In genomic region chr3:52455283-52456168, GRCh38 we compare ENCODE assay signal across 1 cellular context.
TF ChIP-seq lines count a peak whose summit lies in the region.

Gene NISCH, plus strand, starts transcription at chr3:52455604. Its CDS starts 38 bp downstream, at chr3:52455642.

TF ChIP-seq in HepG2, 621 proteins besides CTCF, POLR2A, EP300 and RAD21 (continued from another document and continues in another):
- TF ChIP-seq ETS1 (CRISPR knock-in tag; IDR thresholded peaks at IDR 0.05) (no peak), ARNTL (CRISPR knock-in tag; IDR thresholded peaks at IDR 0.05) (peak; percentile 84), NR2F1 (CRISPR knock-in tag; IDR thresholded peaks at IDR 0.05) (no peak), ZNF761 (CRISPR knock-in tag; conservative IDR thresholded peaks at IDR 0.05) (no peak), CREM (IDR thresholded peaks at IDR 0.05) (no peak), CREM (CRISPR knock-in tag; IDR thresholded peaks at IDR 0.05) (no peak), POLR2AphosphoS2 (IDR thresholded peaks at IDR 0.05; ENCODE audit: low read depth, low read length) (no peak), ETV5 (CRISPR knock-in tag; IDR thresholded peaks at IDR 0.05; ENCODE audit: borderline replicate concordance) (peak; percentile 50; the same call in 1 of the 2 replicates), MAFF (IDR thresholded peaks at IDR 0.05; ENCODE audit: low read depth, low read length) (no peak), ZNF34 (CRISPR knock-in tag; IDR thresholded peaks at IDR 0.05; ENCODE audit: borderline replicate concordance) (no peak), TBL1XR1 (IDR thresholded peaks at IDR 0.05; ENCODE audit: borderline replicate concordance, low read length, partially characterized antibody) (no peak), ZNF7 (CRISPR knock-in tag; IDR thresholded peaks at IDR 0.05) (no peak), LCORL (IDR thresholded peaks at IDR 0.05) (no peak), LCORL (CRISPR knock-in tag; IDR thresholded peaks at IDR 0.05) (peak; percentile 50; the same call in 1 of the 2 replicates), SMARCE1 (IDR thresholded peaks at IDR 0.05; ENCODE audit: borderline replicate concordance) (no peak), GMEB2 (CRISPR knock-in tag; IDR thresholded peaks at IDR 0.05; ENCODE audit: low read depth) (no peak), NFKBIZ (CRISPR knock-in tag; IDR thresholded peaks at IDR 0.05) (no peak), ZNF24 (IDR thresholded peaks at IDR 0.05) (no peak), SPEN (CRISPR knock-in tag; IDR thresholded peaks at IDR 0.05; ENCODE audit: low read depth) (no peak), ZNF160 (CRISPR knock-in tag; IDR thresholded peaks at IDR 0.05) (no peak), TP53 (CRISPR knock-in tag; conservative IDR thresholded peaks at IDR 0.05) (no peak), PCBP2 (optimal IDR thresholded peaks at IDR 0.05; ENCODE audit: low read depth, low read length, poor library complexity, severe bottlenecking) (no peak), ZNF101 (CRISPR knock-in tag; IDR thresholded peaks at IDR 0.05; ENCODE audit: borderline replicate concordance, low read depth) (no peak), FOXA3 (CRISPR knock-in tag; IDR thresholded peaks at IDR 0.05) (peak; percentile 59; the same call in 1 of the 2 replicates), ZMYM4 (CRISPR knock-in tag; IDR thresholded peaks at IDR 0.05) (peak; percentile 41; the same call in 1 of the 2 replicates)
- TF ChIP-seq, protein P1, sequence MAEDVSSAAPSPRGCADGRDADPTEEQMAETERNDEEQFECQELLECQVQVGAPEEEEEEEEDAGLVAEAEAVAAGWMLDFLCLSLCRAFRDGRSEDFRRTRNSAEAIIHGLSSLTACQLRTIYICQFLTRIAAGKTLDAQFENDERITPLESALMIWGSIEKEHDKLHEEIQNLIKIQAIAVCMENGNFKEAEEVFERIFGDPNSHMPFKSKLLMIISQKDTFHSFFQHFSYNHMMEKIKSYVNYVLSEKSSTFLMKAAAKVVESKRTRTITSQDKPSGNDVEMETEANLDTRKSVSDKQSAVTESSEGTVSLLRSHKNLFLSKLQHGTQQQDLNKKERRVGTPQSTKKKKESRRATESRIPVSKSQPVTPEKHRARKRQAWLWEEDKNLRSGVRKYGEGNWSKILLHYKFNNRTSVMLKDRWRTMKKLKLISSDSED (CRISPR knock-in tag; IDR thresholded peaks at IDR 0.05), result no peak
- TF ChIP-seq, protein P2, sequence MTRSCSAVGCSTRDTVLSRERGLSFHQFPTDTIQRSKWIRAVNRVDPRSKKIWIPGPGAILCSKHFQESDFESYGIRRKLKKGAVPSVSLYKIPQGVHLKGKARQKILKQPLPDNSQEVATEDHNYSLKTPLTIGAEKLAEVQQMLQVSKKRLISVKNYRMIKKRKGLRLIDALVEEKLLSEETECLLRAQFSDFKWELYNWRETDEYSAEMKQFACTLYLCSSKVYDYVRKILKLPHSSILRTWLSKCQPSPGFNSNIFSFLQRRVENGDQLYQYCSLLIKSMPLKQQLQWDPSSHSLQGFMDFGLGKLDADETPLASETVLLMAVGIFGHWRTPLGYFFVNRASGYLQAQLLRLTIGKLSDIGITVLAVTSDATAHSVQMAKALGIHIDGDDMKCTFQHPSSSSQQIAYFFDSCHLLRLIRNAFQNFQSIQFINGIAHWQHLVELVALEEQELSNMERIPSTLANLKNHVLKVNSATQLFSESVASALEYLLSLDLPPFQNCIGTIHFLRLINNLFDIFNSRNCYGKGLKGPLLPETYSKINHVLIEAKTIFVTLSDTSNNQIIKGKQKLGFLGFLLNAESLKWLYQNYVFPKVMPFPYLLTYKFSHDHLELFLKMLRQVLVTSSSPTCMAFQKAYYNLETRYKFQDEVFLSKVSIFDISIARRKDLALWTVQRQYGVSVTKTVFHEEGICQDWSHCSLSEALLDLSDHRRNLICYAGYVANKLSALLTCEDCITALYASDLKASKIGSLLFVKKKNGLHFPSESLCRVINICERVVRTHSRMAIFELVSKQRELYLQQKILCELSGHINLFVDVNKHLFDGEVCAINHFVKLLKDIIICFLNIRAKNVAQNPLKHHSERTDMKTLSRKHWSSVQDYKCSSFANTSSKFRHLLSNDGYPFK (CRISPR knock-in tag; IDR thresholded peaks at IDR 0.05; ENCODE audit: borderline replicate concordance), result 0 out of 2 replicates have a peak, but pooled peaks have one; percentile 59
- TF ChIP-seq, protein P3, sequence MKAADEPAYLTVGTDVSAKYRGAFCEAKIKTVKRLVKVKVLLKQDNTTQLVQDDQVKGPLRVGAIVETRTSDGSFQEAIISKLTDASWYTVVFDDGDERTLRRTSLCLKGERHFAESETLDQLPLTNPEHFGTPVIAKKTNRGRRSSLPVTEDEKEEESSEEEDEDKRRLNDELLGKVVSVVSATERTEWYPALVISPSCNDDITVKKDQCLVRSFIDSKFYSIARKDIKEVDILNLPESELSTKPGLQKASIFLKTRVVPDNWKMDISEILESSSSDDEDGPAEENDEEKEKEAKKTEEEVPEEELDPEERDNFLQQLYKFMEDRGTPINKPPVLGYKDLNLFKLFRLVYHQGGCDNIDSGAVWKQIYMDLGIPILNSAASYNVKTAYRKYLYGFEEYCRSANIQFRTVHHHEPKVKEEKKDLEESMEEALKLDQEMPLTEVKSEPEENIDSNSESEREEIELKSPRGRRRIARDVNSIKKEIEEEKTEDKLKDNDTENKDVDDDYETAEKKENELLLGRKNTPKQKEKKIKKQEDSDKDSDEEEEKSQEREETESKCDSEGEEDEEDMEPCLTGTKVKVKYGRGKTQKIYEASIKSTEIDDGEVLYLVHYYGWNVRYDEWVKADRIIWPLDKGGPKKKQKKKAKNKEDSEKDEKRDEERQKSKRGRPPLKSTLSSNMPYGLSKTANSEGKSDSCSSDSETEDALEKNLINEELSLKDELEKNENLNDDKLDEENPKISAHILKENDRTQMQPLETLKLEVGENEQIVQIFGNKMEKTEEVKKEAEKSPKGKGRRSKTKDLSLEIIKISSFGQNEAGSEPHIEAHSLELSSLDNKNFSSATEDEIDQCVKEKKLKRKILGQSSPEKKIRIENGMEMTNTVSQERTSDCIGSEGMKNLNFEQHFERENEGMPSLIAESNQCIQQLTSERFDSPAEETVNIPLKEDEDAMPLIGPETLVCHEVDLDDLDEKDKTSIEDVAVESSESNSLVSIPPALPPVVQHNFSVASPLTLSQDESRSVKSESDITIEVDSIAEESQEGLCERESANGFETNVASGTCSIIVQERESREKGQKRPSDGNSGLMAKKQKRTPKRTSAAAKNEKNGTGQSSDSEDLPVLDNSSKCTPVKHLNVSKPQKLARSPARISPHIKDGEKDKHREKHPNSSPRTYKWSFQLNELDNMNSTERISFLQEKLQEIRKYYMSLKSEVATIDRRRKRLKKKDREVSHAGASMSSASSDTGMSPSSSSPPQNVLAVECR (CRISPR knock-in tag; IDR thresholded peaks at IDR 0.05; ENCODE audit: borderline replicate concordance), result peak; percentile 86
- TF ChIP-seq, protein P4, sequence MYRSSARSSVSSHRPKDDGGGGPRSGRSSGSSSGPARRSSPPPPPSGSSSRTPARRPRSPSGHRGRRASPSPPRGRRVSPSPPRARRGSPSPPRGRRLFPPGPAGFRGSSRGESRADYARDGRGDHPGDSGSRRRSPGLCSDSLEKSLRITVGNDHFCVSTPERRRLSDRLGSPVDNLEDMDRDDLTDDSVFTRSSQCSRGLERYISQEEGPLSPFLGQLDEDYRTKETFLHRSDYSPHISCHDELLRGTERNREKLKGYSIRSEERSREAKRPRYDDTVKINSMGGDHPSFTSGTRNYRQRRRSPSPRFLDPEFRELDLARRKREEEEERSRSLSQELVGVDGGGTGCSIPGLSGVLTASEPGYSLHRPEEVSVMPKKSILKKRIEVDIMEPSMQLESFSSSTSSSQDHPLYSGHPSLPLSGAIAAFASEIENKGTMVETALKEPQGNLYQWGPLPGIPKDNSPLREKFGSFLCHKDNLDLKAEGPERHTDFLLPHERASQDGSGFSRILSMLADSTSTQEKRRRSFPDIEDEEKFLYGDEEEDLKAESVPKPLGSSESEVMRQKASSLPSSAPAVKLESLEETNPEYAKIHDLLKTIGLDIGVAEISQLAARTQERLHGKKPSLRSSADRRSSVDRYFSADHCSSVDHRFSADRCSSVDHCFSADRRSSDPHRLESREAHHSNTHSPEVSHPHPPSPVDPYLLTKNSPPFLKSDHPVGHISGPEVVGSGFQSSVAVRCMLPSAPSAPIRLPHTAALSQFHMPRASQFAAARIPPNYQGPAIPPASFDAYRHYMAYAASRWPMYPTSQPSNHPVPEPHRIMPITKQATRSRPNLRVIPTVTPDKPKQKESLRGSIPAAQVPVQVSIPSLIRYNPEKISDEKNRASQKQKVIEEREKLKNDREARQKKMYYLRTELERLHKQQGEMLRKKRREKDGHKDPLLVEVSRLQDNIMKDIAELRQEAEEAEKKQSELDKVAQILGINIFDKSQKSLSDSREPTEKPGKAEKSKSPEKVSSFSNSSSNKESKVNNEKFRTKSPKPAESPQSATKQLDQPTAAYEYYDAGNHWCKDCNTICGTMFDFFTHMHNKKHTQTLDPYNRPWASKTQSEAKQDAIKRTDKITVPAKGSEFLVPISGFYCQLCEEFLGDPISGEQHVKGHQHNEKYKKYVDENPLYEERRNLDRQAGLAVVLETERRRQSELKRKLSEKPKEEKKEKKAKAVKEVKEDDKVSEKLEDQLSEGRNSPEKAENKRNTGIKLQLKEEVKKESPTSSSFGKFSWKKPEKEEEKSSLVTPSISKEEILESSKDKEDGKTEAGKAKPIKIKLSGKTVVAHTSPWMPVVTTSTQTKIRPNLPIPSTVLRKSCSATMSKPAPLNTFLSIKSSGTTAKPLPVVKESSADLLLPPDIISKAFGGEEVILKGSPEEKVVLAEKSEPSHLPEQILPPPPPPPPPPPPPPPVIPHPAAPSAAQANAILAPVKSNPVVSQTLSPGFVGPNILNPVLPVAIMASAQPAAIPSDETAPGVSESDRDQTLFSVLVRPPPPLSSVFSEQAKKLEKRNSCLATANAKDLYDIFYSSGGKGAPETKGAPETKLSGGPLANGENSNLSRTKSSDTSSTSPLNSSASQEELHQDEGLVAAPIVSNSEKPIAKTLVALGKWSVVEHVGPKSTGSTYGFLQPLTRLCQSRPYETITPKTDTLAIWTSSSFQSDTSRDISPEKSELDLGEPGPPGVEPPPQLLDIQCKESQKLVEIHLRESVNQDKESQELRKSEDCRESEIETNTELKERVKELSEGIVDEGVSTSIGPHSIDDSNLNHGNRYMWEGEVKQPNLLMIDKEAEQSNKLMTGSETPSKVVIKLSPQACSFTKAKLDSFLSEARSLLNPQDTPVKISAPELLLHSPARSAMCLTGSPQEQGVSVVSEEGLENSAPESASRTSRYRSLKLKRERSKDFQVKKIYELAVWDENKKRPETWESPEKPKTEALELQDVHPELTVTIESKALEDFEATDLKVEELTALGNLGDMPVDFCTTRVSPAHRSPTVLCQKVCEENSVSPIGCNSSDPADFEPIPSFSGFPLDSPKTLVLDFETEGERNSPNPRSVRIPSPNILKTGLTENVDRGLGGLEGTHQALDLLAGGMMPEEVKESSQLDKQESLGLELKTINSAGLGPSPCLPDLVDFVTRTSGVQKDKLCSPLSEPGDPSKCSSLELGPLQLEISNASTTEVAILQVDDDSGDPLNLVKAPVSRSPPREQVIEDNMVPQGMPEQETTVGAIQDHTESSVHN (CRISPR knock-in tag; IDR thresholded peaks at IDR 0.05), result no peak
- TF ChIP-seq, protein P5, sequence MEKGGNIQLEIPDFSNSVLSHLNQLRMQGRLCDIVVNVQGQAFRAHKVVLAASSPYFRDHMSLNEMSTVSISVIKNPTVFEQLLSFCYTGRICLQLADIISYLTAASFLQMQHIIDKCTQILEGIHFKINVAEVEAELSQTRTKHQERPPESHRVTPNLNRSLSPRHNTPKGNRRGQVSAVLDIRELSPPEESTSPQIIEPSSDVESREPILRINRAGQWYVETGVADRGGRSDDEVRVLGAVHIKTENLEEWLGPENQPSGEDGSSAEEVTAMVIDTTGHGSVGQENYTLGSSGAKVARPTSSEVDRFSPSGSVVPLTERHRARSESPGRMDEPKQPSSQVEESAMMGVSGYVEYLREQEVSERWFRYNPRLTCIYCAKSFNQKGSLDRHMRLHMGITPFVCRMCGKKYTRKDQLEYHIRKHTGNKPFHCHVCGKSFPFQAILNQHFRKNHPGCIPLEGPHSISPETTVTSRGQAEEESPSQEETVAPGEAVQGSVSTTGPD (CRISPR knock-in tag; IDR thresholded peaks at IDR 0.05), result no peak
- TF ChIP-seq, protein P6, sequence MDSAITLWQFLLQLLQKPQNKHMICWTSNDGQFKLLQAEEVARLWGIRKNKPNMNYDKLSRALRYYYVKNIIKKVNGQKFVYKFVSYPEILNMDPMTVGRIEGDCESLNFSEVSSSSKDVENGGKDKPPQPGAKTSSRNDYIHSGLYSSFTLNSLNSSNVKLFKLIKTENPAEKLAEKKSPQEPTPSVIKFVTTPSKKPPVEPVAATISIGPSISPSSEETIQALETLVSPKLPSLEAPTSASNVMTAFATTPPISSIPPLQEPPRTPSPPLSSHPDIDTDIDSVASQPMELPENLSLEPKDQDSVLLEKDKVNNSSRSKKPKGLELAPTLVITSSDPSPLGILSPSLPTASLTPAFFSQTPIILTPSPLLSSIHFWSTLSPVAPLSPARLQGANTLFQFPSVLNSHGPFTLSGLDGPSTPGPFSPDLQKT (CRISPR knock-in tag; IDR thresholded peaks at IDR 0.05; ENCODE audit: borderline replicate concordance), result no peak
